In genomic region chr6:157762636-157763035, GRCh38 we compare ENCODE assay signal across 8 cellular contexts.
DNase-seq lines count a peak whose midpoint lies in the region; ATAC-seq and TF ChIP-seq lines count a peak whose summit lies in the region.

No MANE protein-coding gene starts in this region.

- no peak overlapping the region for H3K27ac ChIP-seq in CD4-positive, CD25-positive, alpha-beta regulatory T cell (ENCODE audit: insufficient read depth, low read length, poor library complexity, severe bottlenecking)
- peak overlapping the region; percentile 21 for H3K27ac ChIP-seq in mesendoderm (ENCODE audit: low read depth, low read length)

- no peaks in the 10 kb centered on the region for H3K36me3 ChIP-seq in CD4-positive, CD25-positive, alpha-beta regulatory T cell (ENCODE audit: control insufficient read depth, insufficient read depth, low read length)
- no peaks in the 10 kb centered on the region for H3K36me3 ChIP-seq in adipocyte (ENCODE audit: control insufficient read depth, insufficient read depth, low read length, severe bottlenecking)
- H3K36me3 ChIP-seq in mesendoderm (ENCODE audit: control insufficient read depth, insufficient read depth, low read length): no peaks in the 10 kb centered on the region

- H3K4me3 Mint-ChIP-seq in CD4-positive, CD25-positive, alpha-beta regulatory T cell: peak overlapping the region in 2 of 4 donors; percentile 53 to 75

- H3K4me2 ChIP-seq in mesendoderm (ENCODE audit: low read length): no peak overlapping the region

- H3K9ac ChIP-seq in adipocyte (ENCODE audit: low read length) (no peak overlapping the region), mesendoderm (ENCODE audit: low read length) (no peak overlapping the region)

- H3K36me3 Mint-ChIP-seq in CD4-positive, CD25-positive, alpha-beta regulatory T cell: no peaks in the 10 kb centered on the region

- no peaks in the 10 kb centered on the region for H3K27me3 ChIP-seq in CD4-positive, CD25-positive, alpha-beta regulatory T cell (ENCODE audit: control insufficient read depth, insufficient read depth, low read length)
- H3K27me3 ChIP-seq in adipocyte (replicated peaks; ENCODE audit: control insufficient read depth, insufficient read depth, low read length) (no peaks in the 10 kb centered on the region), mesendoderm (ENCODE audit: insufficient read depth, low read length, poor library complexity) (no peaks in the 10 kb centered on the region)

- no peak overlapping the region for H4K8ac ChIP-seq in mesendoderm (ENCODE audit: low read depth, low read length)

- no peak overlapping the region for H2BK15ac ChIP-seq in mesendoderm (replicated peaks; ENCODE audit: low read depth)

- H3K23ac ChIP-seq in mesendoderm (ENCODE audit: low read length): no peak overlapping the region

- H3K79me1 ChIP-seq in mesendoderm (ENCODE audit: low read length): no peaks in the 10 kb centered on the region

- H3K18ac ChIP-seq in mesendoderm (ENCODE audit: low read length): peak overlapping the region; percentile 5

- no CpG with 5 or more reads among the region's 7 CpGs for WGBS in mesendoderm (ENCODE audit: extremely low coverage, insufficient coverage, low lambda C conversion rate)

- no peaks in the 10 kb centered on the region for H3K9me3 Mint-ChIP-seq in CD4-positive, CD25-positive, alpha-beta regulatory T cell

- peaks cover 24 to 81% (median 58%) of the 10 kb centered on the region in 4 donors for H3K4me1 Mint-ChIP-seq in CD4-positive, CD25-positive, alpha-beta regulatory T cell

- H3K56ac ChIP-seq in mesendoderm (ENCODE audit: low read length): peak overlapping the region; percentile 26

- H3K79me2 ChIP-seq in mesendoderm (ENCODE audit: control insufficient read depth, insufficient read depth, low read length): no peaks in the 10 kb centered on the region

- H2BK5ac ChIP-seq in mesendoderm (ENCODE audit: low read length): no peak overlapping the region

- no peaks in the 10 kb centered on the region for H3K9me3 ChIP-seq in CD4-positive, CD25-positive, alpha-beta regulatory T cell (ENCODE audit: control insufficient read depth in 2 of 2, low read length in 2 of 2)
- H3K9me3 ChIP-seq in adipocyte (ENCODE audit: control insufficient read depth, low read length): no peaks in the 10 kb centered on the region

- no peak for TF ChIP-seq CTCF in foreskin fibroblast (IDR thresholded peaks at IDR 0.05; ENCODE audit: low read depth, low read length)

- no peak for DNase-seq in CD4-positive, CD25-positive, alpha-beta regulatory T cell
- peak; percentile 48 for DNase-seq in Jurkat, Clone E6-1 (ENCODE audit: low read depth, low spot score)
- peak; percentile 46 for DNase-seq in adipocyte (ENCODE audit: low read depth)
- DNase-seq in mesendoderm: peak; percentile 55
- no peak for DNase-seq in NCI-H510A (lab: John Stamatoyannopoulos, UW)
- no peak for DNase-seq in AG20443 (ENCODE audit: low spot score)
- no peak for DNase-seq in foreskin fibroblast

- peaks cover 50% of the 10 kb centered on the region for H3K4me1 ChIP-seq in CD4-positive, CD25-positive, alpha-beta regulatory T cell (ENCODE audit: control insufficient read depth, insufficient read depth, low read length, poor library complexity, severe bottlenecking)
- peaks cover 43% of the 10 kb centered on the region for H3K4me1 ChIP-seq in adipocyte (ENCODE audit: control insufficient read depth, insufficient read depth, low read length)
- peaks cover 3% of the 10 kb centered on the region for H3K4me1 ChIP-seq in mesendoderm (ENCODE audit: control insufficient read depth, low read depth, low read length)

- H3K4me3 ChIP-seq in CD4-positive, CD25-positive, alpha-beta regulatory T cell (ENCODE audit: low read depth, low read length): no peak overlapping the region
- no peak overlapping the region for H3K4me3 ChIP-seq in Jurkat, Clone E6-1 (ENCODE audit: low read length)
- no peak overlapping the region for H3K4me3 ChIP-seq in adipocyte (ENCODE audit: low read length)
- H3K4me3 ChIP-seq in mesendoderm (ENCODE audit: low read length): no peak overlapping the region
- H3K4me3 ChIP-seq in foreskin fibroblast (ENCODE audit: low read depth in 1 of 2, low read length in 2 of 2): no peak overlapping the region

- ATAC-seq in CD4-positive, CD25-positive, alpha-beta regulatory T cell (ENCODE audit: low read depth in 2 of 2): no peak
- ATAC-seq in GM18873 (IDR thresholded peaks at IDR 0.05; ENCODE audit: low FRiP score, unreplicated experiment): no peak

- no peak overlapping the region for H2AK5ac ChIP-seq in mesendoderm (ENCODE audit: low read length)

- H3K27me3 Mint-ChIP-seq in CD4-positive, CD25-positive, alpha-beta regulatory T cell: peaks cover 12% of the 10 kb centered on the region

- no peak overlapping the region for H4K5ac ChIP-seq in mesendoderm (ENCODE audit: low read length)

- peak overlapping the region; percentile 29 for H2BK120ac ChIP-seq in mesendoderm (ENCODE audit: low read depth, low read length)

- peak overlapping the region; percentile 83 to 98 (median 94) for H3K27ac Mint-ChIP-seq in CD4-positive, CD25-positive, alpha-beta regulatory T cell

- no peak overlapping the region for H3K4ac ChIP-seq in mesendoderm (ENCODE audit: low read depth, low read length)

Comparison
In these comparisons a context has a peak if more than half of its experiments do, and no peak if none do; other contexts are left out.
1. DNase-seq: peak in Jurkat, Clone E6-1 (single experiment), adipocyte (single experiment) and mesendoderm (single experiment); none in CD4-positive, CD25-positive, alpha-beta regulatory T cell (0 of 3), NCI-H510A (single experiment), AG20443 (single experiment) and foreskin fibroblast (0 of 2).